19 cellular contexts compared by ENCODE assay signal in the genomic region with DNA sequence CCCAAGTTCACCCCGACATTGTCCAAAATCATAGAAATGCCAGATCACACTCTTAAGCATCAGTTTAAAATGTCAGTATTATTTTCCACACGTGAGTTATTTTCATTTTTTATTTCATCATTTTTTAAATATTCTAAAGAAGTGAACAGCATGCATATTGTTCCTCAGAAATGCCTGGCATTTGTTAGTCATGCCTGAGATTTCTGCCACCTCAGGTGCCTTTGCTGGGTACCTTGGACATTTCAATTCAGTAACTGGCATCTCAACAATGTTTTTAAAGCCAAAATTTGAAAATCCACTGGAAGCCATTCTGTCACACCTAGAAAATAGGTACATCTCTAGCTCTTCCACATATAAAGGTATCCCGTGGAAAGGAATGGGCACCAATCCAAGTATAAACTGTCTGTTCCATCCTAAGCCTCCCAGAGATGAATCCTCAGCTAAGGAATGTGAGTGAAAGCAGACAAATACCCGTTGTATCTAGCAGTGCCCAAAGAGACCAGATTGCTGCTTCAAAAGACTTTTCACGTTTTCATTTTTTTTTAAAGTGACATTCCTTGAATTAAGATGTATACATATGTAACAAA.
A peak's percentile ranks its signal among the peaks of the same experiment; 100 is the strongest.
DNase-seq lines count a peak whose midpoint lies in the region; ATAC-seq and TF ChIP-seq lines count a peak whose summit lies in the region.
"Had no signal": no experiment of that assay in that cellular context is flagged by ENCODE, and none has a peak within 500 bp of the region (broad histone marks: within the 10 kb centered on the region; RNA-seq: fewer than 3 reads in every experiment).

No MANE protein-coding gene starts in this region.

- no peaks in the 10 kb centered on the region for H3K27me3 ChIP-seq in skeletal muscle satellite cell (ENCODE audit: control insufficient read depth, insufficient read depth, low read length)
- H3K27me3 ChIP-seq: BE2C, esophagus muscularis mucosa, tibial nerve had no signal

- H3K9me3 ChIP-seq in skeletal muscle satellite cell (replicated peaks; ENCODE audit: low read length): no peaks in the 10 kb centered on the region
- H3K9me3 ChIP-seq: BE2C, esophagus muscularis mucosa, tibial nerve had no signal

- TF ChIP-seq CTCF in epithelial cell of esophagus (IDR thresholded peaks at IDR 0.05; ENCODE audit: insufficient read depth, low read depth, low read length, missing control alignments) (no peak), GM20000 (IDR thresholded peaks at IDR 0.05; ENCODE audit: extremely low read depth, missing control alignments) (no peak)

- no peak overlapping the region for H3K9ac ChIP-seq in skeletal muscle satellite cell (ENCODE audit: low read depth, low read length)

- peak overlapping the region; percentile 41 for H3K4me2 ChIP-seq in skeletal muscle satellite cell (ENCODE audit: low read length)
- H3K4me2 ChIP-seq: smooth muscle cell had no signal

- H3K4me3 ChIP-seq in epithelial cell of esophagus (ENCODE audit: low read length) (no peak overlapping the region), skeletal muscle satellite cell (ENCODE audit: low read length) (no peak overlapping the region)
- H3K4me3 ChIP-seq: esophagus muscularis mucosa, smooth muscle cell, tibial nerve had no signal

- no peaks in the 10 kb centered on the region for H3K36me3 ChIP-seq in skeletal muscle satellite cell (ENCODE audit: insufficient read depth, low read length)
- H3K36me3 ChIP-seq: BE2C, esophagus muscularis mucosa, tibial nerve had no signal

- DNase-seq in GM03348 (ENCODE audit: low spot score) (peak; percentile 33), NCI-H226 (peak; percentile 45), epithelial cell of esophagus (ENCODE audit: low read depth) (peak; percentile 15), GM20000 (ENCODE audit: low spot score) (no peak), AML-193 (lab: John Stamatoyannopoulos, UW) (no peak)
- DNase-seq: activated CD4-positive, alpha-beta T cell treated with anti-CD3 and anti-CD28 coated beads for 4 hours; activated CD8-positive, alpha-beta memory T cell treated with anti-CD3 and anti-CD28 coated beads, Interleukin-2, amount 10 ng/mL, durations not matched to agents 7 days and 5 days; BE2C; effector CD4-positive, alpha-beta T cell; GOT3; left ventricle myocardium superior; NCI-H2081 treated with DMSO at 0.1 percent for 48 hours; NCI-H510A; stimulated activated CD4-positive, alpha-beta T cell treated with anti-CD3 and anti-CD28 coated beads, Interleukin-4, amount 100 ng/mL, for 1 hour had no signal

- H3K4me1 ChIP-seq in skeletal muscle satellite cell (ENCODE audit: control insufficient read depth, insufficient read depth, low read length): no peaks in the 10 kb centered on the region
- H3K4me1 ChIP-seq: BE2C, tibial nerve had no signal

- ATAC-seq in HG03108 (IDR thresholded peaks at IDR 0.05; ENCODE audit: unreplicated experiment): no peak
- ATAC-seq: activated CD8-positive, alpha-beta memory T cell treated with anti-CD3 and anti-CD28 coated beads, Interleukin-2, amount 10 ng/mL, durations not matched to agents 7 days and 5 days; left ventricle myocardium superior had no signal

Comparison
In these comparisons a context has a peak if more than half of its experiments do, and no peak if none do; other contexts are left out.
1. DNase-seq: peak in GM03348 (single experiment), NCI-H226 (single experiment) and epithelial cell of esophagus (single experiment); none in GM20000 (single experiment) and AML-193 (0 of 2).